Comparison of ENCODE assay signal across 8 cellular contexts in genomic region chr3:160413613-160414248, GRCh38. TPM values are rescaled to one million over a fixed set of nuclear protein-coding genes. Genes with fewer than 3 reads are reported as not detected.
DNase-seq lines count a peak whose midpoint lies in the region; ATAC-seq and TF ChIP-seq lines count a peak whose summit lies in the region.

No MANE protein-coding gene starts in this region.

- H3K9me3 ChIP-seq in mesenchymal stem cell (ENCODE audit: control insufficient read depth, low read length): no peaks in the 10 kb centered on the region

- no peak overlapping the region for H3K27ac ChIP-seq in mesenchymal stem cell (ENCODE audit: low read length, poor library complexity, severe bottlenecking)

- H3K14ac ChIP-seq in mesenchymal stem cell (ENCODE audit: low read length in 2 of 2): no peak overlapping the region

- no peak overlapping the region for H2BK120ac ChIP-seq in mesenchymal stem cell (ENCODE audit: low read depth, low read length)

- ATAC-seq in GM18873 (IDR thresholded peaks at IDR 0.05; ENCODE audit: low FRiP score, unreplicated experiment) (peak; percentile 64), HG03575 (IDR thresholded peaks at IDR 0.05; ENCODE audit: extremely low read depth, insufficient number of reproducible peaks, low FRiP score, unreplicated experiment) (peak; percentile 70)

- H3K27me3 ChIP-seq in mesenchymal stem cell (ENCODE audit: control insufficient read depth in 1 of 2, insufficient read depth in 1 of 2, low read length in 2 of 2): no peaks in the 10 kb centered on the region

- no peak overlapping the region for H2BK12ac ChIP-seq in mesenchymal stem cell (ENCODE audit: low read length in 2 of 2)

- H2AFZ ChIP-seq in mesenchymal stem cell (ENCODE audit: low read depth, low read length): no peak overlapping the region

- H2BK15ac ChIP-seq in mesenchymal stem cell (ENCODE audit: low read depth, poor library complexity, severe bottlenecking): no peak overlapping the region

- no peak overlapping the region for H2AK5ac ChIP-seq in mesenchymal stem cell (ENCODE audit: low read length, severe bottlenecking)

- no peak overlapping the region for H3K18ac ChIP-seq in mesenchymal stem cell (ENCODE audit: low read depth in 1 of 2, low read length in 2 of 2)

- H3K9ac ChIP-seq in mesenchymal stem cell (ENCODE audit: low read length): no peak overlapping the region

- H3K4me3 ChIP-seq in AG10803 (ENCODE audit: low read length) (no peak overlapping the region), mesenchymal stem cell (ENCODE audit: insufficient read depth in 1 of 2, low read depth in 1 of 2, low read length in 2 of 2) (no peak overlapping the region)

- 22% methylated on average over 2 of the region's 3 CpGs for WGBS in mesenchymal stem cell

- TF ChIP-seq CTCF in AG10803 (conservative IDR thresholded peaks at IDR 0.05; ENCODE audit: low read length): peak; percentile 95

- no peak overlapping the region for H3K4me2 ChIP-seq in mesenchymal stem cell (ENCODE audit: low read length, poor library complexity, severe bottlenecking)

- H3K36me3 ChIP-seq in mesenchymal stem cell (ENCODE audit: control insufficient read depth in 1 of 2, insufficient read depth in 2 of 2, low read depth in 1 of 2, low read length in 2 of 2): peaks cover 6 to 66% of the 10 kb centered on the region in 2 experiments

- DNase-seq in AG10803 (ENCODE audit: low read depth): peak; percentile 84
- DNase-seq in NCI-H82 (lab: John Stamatoyannopoulos, UW): peak; percentile 91
- DNase-seq in activated CD4-positive, alpha-beta T cell treated with anti-CD3 and anti-CD28 coated beads, Interleukin-2, amount 50 U/mL, for 24 hours (ENCODE audit: low read depth in 1 of 2, low spot score in 1 of 2): peak; percentile 13 to 53
- peak; percentile 56 for DNase-seq in effector CD4-positive, alpha-beta T cell
- peak; percentile 87 for DNase-seq in mesenchymal stem cell
- peak; percentile 72 for DNase-seq in stimulated activated CD8-positive, alpha-beta memory T cell treated with anti-CD3 and anti-CD28 coated beads, Interleukin-4, amount 100 ng/mL, for 48 hours

- no peak overlapping the region for H4K91ac ChIP-seq in mesenchymal stem cell (ENCODE audit: low read length)

- no peak overlapping the region for H4K8ac ChIP-seq in mesenchymal stem cell (ENCODE audit: low read length)

- no peak overlapping the region for H3K23ac ChIP-seq in mesenchymal stem cell (ENCODE audit: low read length in 2 of 2)

- no peak overlapping the region for H3K4ac ChIP-seq in mesenchymal stem cell (ENCODE audit: low read depth in 1 of 2, low read length in 2 of 2)

- no peaks in the 10 kb centered on the region for H3K4me1 ChIP-seq in mesenchymal stem cell (ENCODE audit: control insufficient read depth, insufficient read depth, low read depth, low read length)

- H3K79me1 ChIP-seq in mesenchymal stem cell (replicated peaks; ENCODE audit: low read length, poor library complexity, severe bottlenecking): peaks cover 5% of the 10 kb centered on the region

- no peak overlapping the region for H2BK5ac ChIP-seq in mesenchymal stem cell (ENCODE audit: low read depth, low read length, poor library complexity, severe bottlenecking)

RNA-seq across cellular contexts. Expression of gene SMC4, which starts 14.3 kb away (rescaled TPM):
- 111 TPM for polyA plus RNA-seq in mesenchymal stem cell (2013, experiment 1 of 2)
- 103 TPM for polyA plus RNA-seq in mesenchymal stem cell (2013, experiment 2 of 2)

RNA-seq across cellular contexts. Expression of gene IFT80, which starts 14.7 kb away (rescaled TPM):
- polyA plus RNA-seq in mesenchymal stem cell (2013, experiment 1 of 2): 20.1 TPM
- 18.2 TPM for polyA plus RNA-seq in mesenchymal stem cell (2013, experiment 2 of 2)

RNA-seq across cellular contexts. Expression of gene TRIM59, which starts 35.9 kb away (rescaled TPM):
- polyA plus RNA-seq in mesenchymal stem cell (2013, experiment 1 of 2): 11.1 TPM
- polyA plus RNA-seq in mesenchymal stem cell (2013, experiment 2 of 2): 9.7 TPM

Comparison
In these comparisons a context has a peak if more than half of its experiments do, and no peak if none do; other contexts are left out.
1. DNase-seq: peak in every context shown above with its lines; median percentile 91 in NCI-H82; 87 in mesenchymal stem cell; 84 in AG10803; 72 in stimulated activated CD8-positive, alpha-beta memory T cell treated with anti-CD3 and anti-CD28 coated beads, Interleukin-4, amount 100 ng/mL, for 48 hours; 56 in effector CD4-positive, alpha-beta T cell; 33 in activated CD4-positive, alpha-beta T cell treated with anti-CD3 and anti-CD28 coated beads, Interleukin-2, amount 50 U/mL, for 24 hours.